18 cellular contexts compared by ENCODE assay signal in the genomic region with DNA sequence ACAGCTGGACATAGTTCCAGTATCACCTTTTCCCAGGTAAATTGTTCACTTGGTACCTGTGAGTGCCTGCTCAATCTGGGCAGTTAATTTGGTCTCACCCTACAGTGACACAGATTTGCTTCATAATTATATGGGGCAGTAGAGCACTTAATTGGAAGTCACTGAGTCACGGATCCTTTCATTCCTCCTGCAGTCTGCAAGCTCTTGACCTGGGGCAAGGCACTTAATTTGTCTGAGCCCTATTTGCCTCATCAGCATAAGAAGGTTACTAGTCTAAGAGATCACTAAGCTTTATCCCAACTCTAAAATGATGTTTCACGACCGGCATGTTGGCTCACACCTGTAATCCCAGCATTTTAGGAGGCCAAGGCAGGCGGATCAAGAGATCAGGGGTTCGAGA. TPM values are rescaled to one million over a fixed set of nuclear protein-coding genes. Genes with fewer than 3 reads are reported as not detected.
DNase-seq lines count a peak whose midpoint lies in the region; TF ChIP-seq lines count a peak whose summit lies in the region.
"Had no signal": no experiment of that assay in that cellular context is flagged by ENCODE, and none has a peak within 500 bp of the region (broad histone marks: within the 10 kb centered on the region; RNA-seq: fewer than 3 reads in every experiment).

No MANE protein-coding gene starts in this region.

- H3K9me3 ChIP-seq in neural progenitor cell (ENCODE audit: low read depth) (no peaks in the 10 kb centered on the region), Peyer's patch (no peaks in the 10 kb centered on the region)
- no peaks in the 10 kb centered on the region for H3K9me3 ChIP-seq in effector memory CD4-positive, alpha-beta T cell (ENCODE audit: control insufficient read depth, low read length)
- H3K9me3 ChIP-seq: Caco-2, SJCRH30 had no signal

- no peaks in the 10 kb centered on the region for H3F3A ChIP-seq in neural progenitor cell (ENCODE audit: low read depth)

- no peak overlapping the region for H3K9ac ChIP-seq in neural progenitor cell

- H3K27me3 Mint-ChIP-seq in neural progenitor cell (ENCODE audit: insufficient read depth, low read depth): peaks cover 3% of the 10 kb centered on the region
- H3K27me3 Mint-ChIP-seq: CD4-positive, CD25-positive, alpha-beta regulatory T cell; IgD-negative memory B cell had no signal

- no peaks in the 10 kb centered on the region for H3K4me1 Mint-ChIP-seq in neural progenitor cell
- H3K4me1 Mint-ChIP-seq: IgD-negative memory B cell had no signal

- H3K36me3 Mint-ChIP-seq in neural progenitor cell: peaks cover 7% of the 10 kb centered on the region

- TF ChIP-seq POLR2A in Peyer's patch (IDR thresholded peaks at IDR 0.05): no peak

- H3K36me3 ChIP-seq in neural progenitor cell (no peaks in the 10 kb centered on the region), Peyer's patch (no peaks in the 10 kb centered on the region)
- no peaks in the 10 kb centered on the region for H3K36me3 ChIP-seq in effector memory CD4-positive, alpha-beta T cell (ENCODE audit: control insufficient read depth, insufficient read depth, low read length)
- H3K36me3 ChIP-seq: SJCRH30 had no signal

- H3K79me2 ChIP-seq in neural progenitor cell (ENCODE audit: low read depth): peaks cover 7% of the 10 kb centered on the region

- H3K4me3 ChIP-seq in neural progenitor cell: no peak overlapping the region
- no peak overlapping the region for H3K4me3 ChIP-seq in effector memory CD4-positive, alpha-beta T cell (ENCODE audit: insufficient read depth, low read depth, low read length, poor library complexity, severe bottlenecking)
- H3K4me3 ChIP-seq in Peyer's patch: no peak overlapping the region
- H3K4me3 ChIP-seq: SJCRH30 had no signal

- H4K20me1 ChIP-seq in neural progenitor cell (ENCODE audit: low read depth): no peaks in the 10 kb centered on the region

- H3K9me3 Mint-ChIP-seq in neural progenitor cell: peaks cover 4% of the 10 kb centered on the region
- H3K9me3 Mint-ChIP-seq: CD4-positive, CD25-positive, alpha-beta regulatory T cell; IgD-negative memory B cell had no signal

- peak overlapping the region; percentile 53 for H3K27ac Mint-ChIP-seq in neural progenitor cell
- H3K27ac Mint-ChIP-seq: CD4-positive, CD25-positive, alpha-beta regulatory T cell; IgD-negative memory B cell had no signal

- no peak overlapping the region for H2AFZ ChIP-seq in neural progenitor cell (replicated peaks)

- H3K27me3 ChIP-seq in neural progenitor cell (no peaks in the 10 kb centered on the region), Peyer's patch (no peaks in the 10 kb centered on the region)
- no peaks in the 10 kb centered on the region for H3K27me3 ChIP-seq in effector memory CD4-positive, alpha-beta T cell (replicated peaks; ENCODE audit: control insufficient read depth, insufficient read depth, low read length, poor library complexity, severe bottlenecking)
- H3K27me3 ChIP-seq: SJCRH30 had no signal

- no peak overlapping the region for H3K4me3 Mint-ChIP-seq in neural progenitor cell
- H3K4me3 Mint-ChIP-seq: CD4-positive, CD25-positive, alpha-beta regulatory T cell; H9; IgD-negative memory B cell had no signal

- H3K4me1 ChIP-seq in neural progenitor cell (no peaks in the 10 kb centered on the region), Peyer's patch (no peaks in the 10 kb centered on the region)
- no peaks in the 10 kb centered on the region for H3K4me1 ChIP-seq in effector memory CD4-positive, alpha-beta T cell (ENCODE audit: control insufficient read depth, insufficient read depth, low read length, poor library complexity, severe bottlenecking)
- H3K4me1 ChIP-seq: Caco-2, SJCRH30 had no signal

- DNase-seq in ELF-1 (ENCODE audit: low read depth, low spot score): peak; percentile 51
- peak; percentile 80 for DNase-seq in NCI-H524 (lab: John Stamatoyannopoulos, UW)
- no peak for DNase-seq in neural progenitor cell (ENCODE audit: low spot score)
- no peak for DNase-seq in effector memory CD4-positive, alpha-beta T cell
- DNase-seq in Peyer's patch: no peak
- no peak for DNase-seq in NCI-H446 treated with DMSO at 0.1 percent for 48 hours (lab: John Stamatoyannopoulos, UW)
- DNase-seq: Caco-2; CD4-positive, CD25-positive, alpha-beta regulatory T cell; H9; Kasumi-1; MM.1S; NCI-H1105; NCI-H187 treated with DMSO at 0.1 percent for 48 hours; NK-92 treated with Interleukin-12 subunit alpha and Interleukin-12 subunit beta, amount 100 ng/mL, for 24 hours; SJCRH30 had no signal

- no peak overlapping the region for H3K4me2 ChIP-seq in neural progenitor cell

- TF ChIP-seq CTCF in VCaP (conservative IDR thresholded peaks at IDR 0.05) (no peak), neural progenitor cell (IDR thresholded peaks at IDR 0.05) (no peak), Peyer's patch (IDR thresholded peaks at IDR 0.05) (no peak)

- H3K27ac ChIP-seq in VCaP: peak overlapping the region; percentile 79
- H3K27ac ChIP-seq in neural progenitor cell: no peak overlapping the region
- H3K27ac ChIP-seq in effector memory CD4-positive, alpha-beta T cell (ENCODE audit: insufficient read depth, low read length, poor library complexity, severe bottlenecking): no peak overlapping the region
- no peak overlapping the region for H3K27ac ChIP-seq in Peyer's patch
- H3K27ac ChIP-seq: RWPE1, SJCRH30 had no signal

RNA-seq across cellular contexts. Expression of a gene that starts 8.9 kb away (rescaled TPM):
- total RNA-seq in neural progenitor cell (ENCODE audit: low replicate concordance): 9.5 and 13.1 TPM in 2 replicates
- total RNA-seq in Peyer's patch: 1 to 10 TPM in 2 of 4 donors, under 1 TPM in 1, not detected in 1; 0.94 to 2.7 (median 2.6) TPM

RNA-seq across cellular contexts. Expression of a gene that starts 9.4 kb away (rescaled TPM):
- total RNA-seq in neural progenitor cell (ENCODE audit: low replicate concordance) (107 and 157 TPM in 2 replicates), Peyer's patch (100 to 1,000 TPM; 131 to 343 (median 194) TPM)

Comparison
In these comparisons a context has a peak if more than half of its experiments do, and no peak if none do; other contexts are left out.
1. DNase-seq: peak in ELF-1 (single experiment) and NCI-H524 (2 of 2); none in neural progenitor cell (single experiment), effector memory CD4-positive, alpha-beta T cell (0 of 3), Peyer's patch (0 of 3) and NCI-H446 treated with DMSO at 0.1 percent for 48 hours (single experiment).